24 cellular contexts compared by ENCODE assay signal in the genomic region with DNA sequence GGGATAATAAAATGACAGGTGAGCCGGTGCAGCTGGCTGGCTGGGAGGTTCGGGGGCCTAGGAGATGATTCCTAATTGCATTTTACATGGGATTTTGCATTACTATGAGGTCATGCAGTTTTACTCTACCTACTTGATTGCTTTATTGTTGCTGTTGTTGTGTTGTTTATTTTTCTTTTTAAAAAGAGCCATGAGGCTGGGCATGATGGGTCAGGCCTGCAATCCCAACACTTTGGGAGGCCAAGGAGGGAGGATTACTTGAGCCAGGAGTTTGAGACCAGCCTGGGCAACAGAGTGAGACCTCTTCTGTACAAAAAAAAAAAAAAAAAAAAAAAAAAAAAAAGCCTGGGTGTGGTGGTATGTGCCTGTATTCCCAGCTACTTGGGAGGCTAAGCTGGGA.
"Had no signal": no experiment of that assay in that cellular context is flagged by ENCODE, and none has a peak within 500 bp of the region (broad histone marks: within the 10 kb centered on the region; RNA-seq: fewer than 3 reads in every experiment).

No MANE protein-coding gene starts in this region.

- ATAC-seq: activated CD8-positive, alpha-beta memory T cell treated with anti-CD3 and anti-CD28 coated beads, Interleukin-2, amount 10 ng/mL, durations not matched to agents 7 days and 5 days; body of pancreas had no signal

- H3K4me3 ChIP-seq: body of pancreas had no signal

- DNase-seq: activated B cell treated with CpG ODN at 0.5 μM for 24 hours; activated CD4-positive, alpha-beta T cell treated with anti-CD3 and anti-CD28 coated beads for 1 hour; activated CD4-positive, alpha-beta T cell treated with anti-CD3 and anti-CD28 coated beads, Interleukin-2, amount 10 ng/mL, durations not matched to agents 24 days and 14 days; activated CD4-positive, alpha-beta T cell treated with anti-CD3 and anti-CD28 coated beads, Interleukin-2, amount 50 U/mL, for 48 hours; activated CD8-positive, alpha-beta memory T cell treated with anti-CD3 and anti-CD28 coated beads, Interleukin-2, amount 10 ng/mL, durations not matched to agents 7 days and 5 days; activated effector memory CD4-positive, alpha-beta T cell treated with Interleukin-2 at 50 U/mL for 16 hours; activated naive CD4-positive, alpha-beta T cell; activated T-cell treated with anti-CD3 and anti-CD28 coated beads, Interleukin-2, amount 50 U/mL, for 24 hours; aorta; body of pancreas; central memory CD4-positive, alpha-beta T cell; KG1; NCI-H1092; NCI-H1436; NCI-H1694 treated with DMSO at 0.1 percent for 48 hours; NCI-H2029 treated with DMSO at 0.1 percent for 48 hours; NCI-H345; NCI-H510A; NCI-H526 treated with DMSO at 0.1 percent for 48 hours; SIG-M5; T-helper 9 cell had no signal

- H3K27me3 ChIP-seq: body of pancreas had no signal

- H3K36me3 Mint-ChIP-seq: activated CD8-positive, alpha-beta memory T cell treated with anti-CD3 and anti-CD28 coated beads, Interleukin-2, amount 10 ng/mL, durations not matched to agents 7 days and 5 days; activated naive CD4-positive, alpha-beta T cell treated with anti-CD3 and anti-CD28 coated beads, Interleukin-2, amount 50 U/mL, for 24 hours had no signal

- H3K27me3 Mint-ChIP-seq: activated B cell treated with CpG ODN at 0.5 μM for 24 hours; activated CD4-positive, alpha-beta T cell treated with anti-CD3 and anti-CD28 coated beads, Interleukin-2, amount 10 ng/mL, durations not matched to agents 24 days and 14 days; activated CD8-positive, alpha-beta memory T cell treated with anti-CD3 and anti-CD28 coated beads, Interleukin-2, amount 10 ng/mL, durations not matched to agents 7 days and 5 days; activated naive CD4-positive, alpha-beta T cell treated with anti-CD3 and anti-CD28 coated beads, Interleukin-2, amount 50 U/mL, for 24 hours; activated T-cell treated with anti-CD3 and anti-CD28 coated beads, Interleukin-2, amount 50 U/mL, for 24 hours had no signal

- H3K9me3 Mint-ChIP-seq: activated B cell treated with CpG ODN at 0.5 μM for 24 hours; activated CD4-positive, alpha-beta T cell treated with anti-CD3 and anti-CD28 coated beads, Interleukin-2, amount 10 ng/mL, durations not matched to agents 24 days and 14 days; activated naive CD4-positive, alpha-beta T cell treated with anti-CD3 and anti-CD28 coated beads, Interleukin-2, amount 50 U/mL, for 24 hours; activated T-cell treated with anti-CD3 and anti-CD28 coated beads, Interleukin-2, amount 50 U/mL, for 24 hours; activated T-helper 1 cell treated with anti-CD3 and anti-CD28 coated beads, Interleukin-12 subunit alpha, Interleukin-12 subunit beta, Interleukin-2, Interleukin-4 antibody, amounts not matched to agents 30 ng/mL and 10 ng/mL and 1 ng/mL, durations not matched to agents 14 hours and 24 hours and 36 hours; T-helper 1 cell treated with Interleukin-12 subunit alpha and Interleukin-12 subunit beta and Interleukin-4 antibody, amounts not matched to agents 30 μg/mL and 1 μg/mL, for 36 hours had no signal

- H3K4me3 Mint-ChIP-seq: activated B cell treated with CpG ODN at 0.5 μM for 24 hours; activated CD4-positive, alpha-beta T cell treated with anti-CD3 and anti-CD28 coated beads, Interleukin-2, amount 10 ng/mL, durations not matched to agents 24 days and 14 days; activated CD8-positive, alpha-beta memory T cell treated with anti-CD3 and anti-CD28 coated beads, Interleukin-2, amount 10 ng/mL, durations not matched to agents 7 days and 5 days; activated naive CD4-positive, alpha-beta T cell treated with anti-CD3 and anti-CD28 coated beads, Interleukin-2, amount 50 U/mL, for 24 hours; activated T-cell treated with anti-CD3 and anti-CD28 coated beads, Interleukin-2, amount 50 U/mL, for 24 hours; activated T-helper 1 cell treated with anti-CD3 and anti-CD28 coated beads, Interleukin-12 subunit alpha, Interleukin-12 subunit beta, Interleukin-2, Interleukin-4 antibody, amounts not matched to agents 30 ng/mL and 10 ng/mL and 1 ng/mL, durations not matched to agents 14 hours and 24 hours and 36 hours; T-helper 1 cell treated with Interleukin-12 subunit alpha and Interleukin-12 subunit beta and Interleukin-4 antibody, amounts not matched to agents 30 μg/mL and 1 μg/mL, for 36 hours had no signal

- H3K4me1 Mint-ChIP-seq: activated B cell treated with CpG ODN at 0.5 μM for 24 hours; activated CD4-positive, alpha-beta T cell treated with anti-CD3 and anti-CD28 coated beads, Interleukin-2, amount 10 ng/mL, durations not matched to agents 24 days and 14 days; activated CD8-positive, alpha-beta memory T cell treated with anti-CD3 and anti-CD28 coated beads, Interleukin-2, amount 10 ng/mL, durations not matched to agents 7 days and 5 days; activated naive CD4-positive, alpha-beta T cell treated with anti-CD3 and anti-CD28 coated beads, Interleukin-2, amount 50 U/mL, for 24 hours had no signal

- H3K9me3 ChIP-seq: body of pancreas had no signal

- H3K27ac Mint-ChIP-seq: activated B cell treated with CpG ODN at 0.5 μM for 24 hours; activated CD4-positive, alpha-beta T cell treated with anti-CD3 and anti-CD28 coated beads, Interleukin-2, amount 10 ng/mL, durations not matched to agents 24 days and 14 days; activated CD8-positive, alpha-beta memory T cell treated with anti-CD3 and anti-CD28 coated beads, Interleukin-2, amount 10 ng/mL, durations not matched to agents 7 days and 5 days; activated naive CD4-positive, alpha-beta T cell treated with anti-CD3 and anti-CD28 coated beads, Interleukin-2, amount 50 U/mL, for 24 hours; activated T-cell treated with anti-CD3 and anti-CD28 coated beads, Interleukin-2, amount 50 U/mL, for 24 hours; activated T-helper 1 cell treated with anti-CD3 and anti-CD28 coated beads, Interleukin-12 subunit alpha, Interleukin-12 subunit beta, Interleukin-2, Interleukin-4 antibody, amounts not matched to agents 30 ng/mL and 10 ng/mL and 1 ng/mL, durations not matched to agents 14 hours and 24 hours and 36 hours; T-helper 1 cell treated with Interleukin-12 subunit alpha and Interleukin-12 subunit beta and Interleukin-4 antibody, amounts not matched to agents 30 μg/mL and 1 μg/mL, for 36 hours had no signal
